In the genomic region with DNA sequence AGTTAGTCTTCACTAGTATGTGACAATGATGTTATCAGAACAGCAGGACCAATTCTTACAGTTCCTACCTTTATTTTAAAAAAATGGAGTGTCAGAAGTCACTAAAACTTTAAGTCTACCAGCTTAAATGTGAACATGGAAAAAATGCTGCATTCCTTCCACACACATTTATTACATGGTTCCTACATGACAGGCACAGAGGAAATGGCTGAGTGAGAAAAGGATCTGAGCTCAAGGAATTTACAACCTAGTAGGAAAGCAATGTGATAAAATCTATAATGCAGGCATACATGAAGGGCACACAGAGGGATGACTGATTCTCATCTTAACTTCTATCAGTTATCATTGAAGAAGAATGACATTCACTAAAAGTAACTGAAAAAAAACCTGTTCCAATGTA, we compare ENCODE assay signal across 31 cellular contexts. TPM values are rescaled to one million over a fixed set of nuclear protein-coding genes. Genes with fewer than 3 reads are reported as not detected.
"Had no signal": no experiment of that assay in that cellular context is flagged by ENCODE, and none has a peak within 500 bp of the region (broad histone marks: within the 10 kb centered on the region; RNA-seq: fewer than 3 reads in every experiment).

No MANE protein-coding gene starts in this region.

- H3K27ac ChIP-seq: epithelial cell of prostate, esophagus squamous epithelium, gastrocnemius medialis, heart right ventricle, left lung, lower lobe of right lung had no signal

- H3K4me3 ChIP-seq: esophagus squamous epithelium, gastrocnemius medialis, heart right ventricle, left lung, lower lobe of right lung, mucosa of descending colon had no signal

- H3K4me3 Mint-ChIP-seq: dendritic cell treated with granulocyte-macrophage colony-stimulating factor and Interleukin-4, amounts not matched to agents 40 ng/mL and 50 ng/mL, for 4 days; effector memory CD8-positive, alpha-beta T cell; endodermal cell; mesothelial cell of epicardium had no signal

- ATAC-seq: effector memory CD8-positive, alpha-beta T cell; esophagus mucosa; gastrocnemius medialis; heart right ventricle; left cardiac atrium; left lung; left ventricle myocardium superior; lower lobe of right lung; mucosa of descending colon had no signal

- H3K4me1 ChIP-seq: esophagus squamous epithelium, gastrocnemius medialis, left lung, lower lobe of right lung had no signal

- DNase-seq: cortex of kidney; effector CD8-positive, alpha-beta T cell; effector memory CD8-positive, alpha-beta T cell; endodermal cell; erythroblast; esophagus squamous epithelium; foreskin fibroblast; foreskin melanocyte; gastrocnemius medialis; glutamatergic neuron; head of caudate nucleus; heart right ventricle; hippocampal formation; left cardiac atrium; left lung; left ventricle myocardium superior; lower lobe of right lung; mesenchymal stem cell; mucosa of descending colon had no signal

- H3K4me1 Mint-ChIP-seq: endodermal cell, mesothelial cell of epicardium had no signal

- H3K27me3 ChIP-seq: esophagus squamous epithelium, gastrocnemius medialis, heart right ventricle, left lung had no signal

- H3K9me3 ChIP-seq: esophagus squamous epithelium, gastrocnemius medialis, heart right ventricle, left lung, lower lobe of right lung, mucosa of descending colon had no signal

- H3K27me3 Mint-ChIP-seq: dendritic cell treated with granulocyte-macrophage colony-stimulating factor and Interleukin-4, amounts not matched to agents 40 ng/mL and 50 ng/mL, for 4 days; effector memory CD8-positive, alpha-beta T cell had no signal

- H3K27ac Mint-ChIP-seq: dendritic cell treated with granulocyte-macrophage colony-stimulating factor and Interleukin-4, amounts not matched to agents 40 ng/mL and 50 ng/mL, for 4 days; effector memory CD8-positive, alpha-beta T cell; endodermal cell; mesothelial cell of epicardium had no signal

- H3K9me3 Mint-ChIP-seq: dendritic cell treated with granulocyte-macrophage colony-stimulating factor and Interleukin-4, amounts not matched to agents 40 ng/mL and 50 ng/mL, for 4 days; effector memory CD8-positive, alpha-beta T cell; endodermal cell; mesothelial cell of epicardium had no signal

RNA-seq across cellular contexts. Expression of gene CLDN25, which starts 23.0 kb away (rescaled TPM):
- total RNA-seq: dermis microvascular lymphatic vessel endothelial cell, endodermal cell, esophagus mucosa, esophagus squamous epithelium, gastrocnemius medialis, glomerular endothelial cell, heart right ventricle, kidney epithelial cell, left cardiac atrium, left lung, left ventricle myocardium superior, lower leg skin, lower lobe of right lung, lung microvascular endothelial cell, mesenteric fat pad, mesothelial cell of epicardium, mucosa of descending colon, myocyte had no signal
- polyA plus RNA-seq: heart right ventricle, keratinocyte had no signal
